ENCODE assay signal across 14 cellular contexts in genomic region chr10:97023401-97024180, GRCh38.
DNase-seq lines count a peak whose midpoint lies in the region; ATAC-seq and TF ChIP-seq lines count a peak whose summit lies in the region.
"Had no signal": no experiment of that assay in that cellular context is flagged by ENCODE, and none has a peak within 500 bp of the region (broad histone marks: within the 10 kb centered on the region; RNA-seq: fewer than 3 reads in every experiment).

No MANE protein-coding gene starts in this region.

- no peak overlapping the region for H3K4me2 ChIP-seq in trophoblast cell (ENCODE audit: low read length)
- H3K4me2 ChIP-seq: KMS-11 had no signal

- no peak overlapping the region for H3K4ac ChIP-seq in trophoblast cell (ENCODE audit: low read depth, low read length)

- no peak overlapping the region for H3K23ac ChIP-seq in trophoblast cell (ENCODE audit: low read length)

- H3K79me1 ChIP-seq in trophoblast cell (ENCODE audit: low read length): no peaks in the 10 kb centered on the region

- H3K36me3 ChIP-seq in cardiac muscle cell: no peaks in the 10 kb centered on the region
- no peaks in the 10 kb centered on the region for H3K36me3 ChIP-seq in uterus
- H3K36me3 ChIP-seq in trophoblast cell (ENCODE audit: control insufficient read depth in 1 of 2, insufficient read depth in 2 of 2, low read length in 2 of 2): no peaks in the 10 kb centered on the region

- no peaks in the 10 kb centered on the region for H3K79me2 ChIP-seq in trophoblast cell (ENCODE audit: control insufficient read depth, insufficient read depth, low read length, poor library complexity)

- no peaks in the 10 kb centered on the region for H3K9me3 ChIP-seq in cardiac muscle cell (ENCODE audit: low read depth)
- H3K9me3 ChIP-seq in right cardiac atrium (ENCODE audit: control insufficient read depth, low read length): no peaks in the 10 kb centered on the region
- no peaks in the 10 kb centered on the region for H3K9me3 ChIP-seq in uterus
- H3K9me3 ChIP-seq in trophoblast cell (ENCODE audit: insufficient read depth, low read depth, low read length): no peaks in the 10 kb centered on the region

- H4K8ac ChIP-seq in trophoblast cell (ENCODE audit: low read depth, low read length): no peak overlapping the region

- H3K4me3 ChIP-seq in cardiac muscle cell (no peak overlapping the region), right cardiac atrium (ENCODE audit: low read length) (no peak overlapping the region), uterus (no peak overlapping the region), trophoblast cell (ENCODE audit: low read depth, low read length) (no peak overlapping the region)

- no peak overlapping the region for H3K14ac ChIP-seq in trophoblast cell (ENCODE audit: low read length)

- no peaks in the 10 kb centered on the region for H3K27me3 ChIP-seq in cardiac muscle cell
- no peaks in the 10 kb centered on the region for H3K27me3 ChIP-seq in right cardiac atrium (ENCODE audit: control insufficient read depth, insufficient read depth)
- H3K27me3 ChIP-seq in uterus: no peaks in the 10 kb centered on the region
- H3K27me3 ChIP-seq in trophoblast cell (ENCODE audit: insufficient read depth, low read length): no peaks in the 10 kb centered on the region

- H2AK5ac ChIP-seq in trophoblast cell (ENCODE audit: low read length): no peak overlapping the region

- no peak overlapping the region for H4K91ac ChIP-seq in trophoblast cell (ENCODE audit: low read depth, low read length)

- no peak overlapping the region for H2BK5ac ChIP-seq in trophoblast cell (ENCODE audit: low read depth, low read length, poor library complexity)

- H3K4me1 ChIP-seq in cardiac muscle cell (ENCODE audit: low read depth) (peaks cover 25% of the 10 kb centered on the region), right cardiac atrium (ENCODE audit: control insufficient read depth, insufficient read depth, low read length) (no peaks in the 10 kb centered on the region), uterus (no peaks in the 10 kb centered on the region), trophoblast cell (ENCODE audit: control insufficient read depth in 1 of 2, insufficient read depth in 2 of 2, low read length in 2 of 2) (no peaks in the 10 kb centered on the region)

- TF ChIP-seq CTCF in cardiac muscle cell (IDR thresholded peaks at IDR 0.05; ENCODE audit: low read depth, low read length) (no peak), uterus (IDR thresholded peaks at IDR 0.05) (no peak)

- no peak overlapping the region for H2BK120ac ChIP-seq in trophoblast cell (ENCODE audit: insufficient read depth, low read length, poor library complexity)

- WGBS in right cardiac atrium: 64% methylated on average over 14 of the region's 14 CpGs
- WGBS in trophoblast cell (ENCODE audit: extremely low coverage, insufficient coverage, insufficient read length): no CpG with 5 or more reads among the region's 14 CpGs

- no peak overlapping the region for H3K9ac ChIP-seq in trophoblast cell (ENCODE audit: low read length)
- H3K9ac ChIP-seq: KMS-11 had no signal

- no peak overlapping the region for H4K12ac ChIP-seq in trophoblast cell (ENCODE audit: low read depth, low read length)

- no peak for TF ChIP-seq POLR2A in uterus (IDR thresholded peaks at IDR 0.05)

- intact Hi-C loops in Right ventricle myocardium inferior (cut with DNase I) (loop anchor here (2.0 to 10.0 kb wide), 5 partner anchors 111 to 649 kb away; partner anchors contain the start of gene LCOR), right cardiac atrium (cut with DNase I) (no loop called here), uterus (cut with DNase I; ENCODE audit: low total_unique reads) (no loop called here)

- H2BK12ac ChIP-seq in trophoblast cell (ENCODE audit: low read length): no peak overlapping the region

- peak overlapping the region; percentile 52 for H3K27ac ChIP-seq in cardiac muscle cell
- H3K27ac ChIP-seq in right cardiac atrium (ENCODE audit: low read length): peak overlapping the region; percentile 50
- peak overlapping the region; percentile 67 to 69 for H3K27ac ChIP-seq in uterus
- H3K27ac ChIP-seq in trophoblast cell (ENCODE audit: low read depth, low read length): no peak overlapping the region
- H3K27ac ChIP-seq: KMS-11 had no signal

- H2AFZ ChIP-seq in trophoblast cell (ENCODE audit: insufficient read depth, low read length, poor library complexity): no peak overlapping the region

- peak in 1 of 2 donors; percentile 52 for DNase-seq in cardiac muscle cell (ENCODE audit: low read depth in 1 of 2, low spot score in 1 of 2)
- no peak for DNase-seq in Right ventricle myocardium inferior (ENCODE audit: missing footprints)
- DNase-seq in astrocyte of the hippocampus (ENCODE audit: low read depth, low spot score): peak; percentile 46
- no peak for DNase-seq in right cardiac atrium
- DNase-seq in uterus: peak in 1 of 2 donors; percentile 13
- DNase-seq in trophoblast cell: no peak
- no peak for DNase-seq in iPS-NIHi11 (ENCODE audit: low spot score)
- DNase-seq: activated CD8-positive, alpha-beta memory T cell treated with anti-CD3 and anti-CD28 coated beads, Interleukin-2, amount 10 ng/mL, durations not matched to agents 7 days and 5 days; naive thymus-derived CD4-positive, alpha-beta T cell; NCI-H187; NCI-H69; SHP77 had no signal

- ATAC-seq in Right ventricle myocardium inferior: no peak
- ATAC-seq in right cardiac atrium: no peak
- no peak for ATAC-seq in GM19351 (IDR thresholded peaks at IDR 0.05; ENCODE audit: unreplicated experiment)
- ATAC-seq: activated CD8-positive, alpha-beta memory T cell treated with anti-CD3 and anti-CD28 coated beads, Interleukin-2, amount 10 ng/mL, durations not matched to agents 7 days and 5 days; naive thymus-derived CD4-positive, alpha-beta T cell had no signal

- H3K18ac ChIP-seq in trophoblast cell (ENCODE audit: low read length): no peak overlapping the region
